In genomic region chr18:58176915-58177717, GRCh38 we compare ENCODE assay signal across 9 cellular contexts.
DNase-seq lines count a peak whose midpoint lies in the region; FAIRE-seq and TF ChIP-seq lines count a peak whose summit lies in the region.
"Had no signal": no experiment of that assay in that cellular context is flagged by ENCODE, and none has a peak within 500 bp of the region (broad histone marks: within the 10 kb centered on the region; RNA-seq: fewer than 3 reads in every experiment).

No MANE protein-coding gene starts in this region.

- FAIRE-seq in H54 (lab: Jason Lieb, UNC) (peak; percentile 90), small intestine (lab: Jason Lieb, UNC) (no peak)

- no peaks in the 10 kb centered on the region for H3K9me3 ChIP-seq in adipocyte (ENCODE audit: control insufficient read depth, low read length)
- no peaks in the 10 kb centered on the region for H3K9me3 ChIP-seq in hepatocyte (ENCODE audit: low read depth)
- no peaks in the 10 kb centered on the region for H3K9me3 ChIP-seq in small intestine (ENCODE audit: control insufficient read depth, low read depth)

- H3K27me3 ChIP-seq in adipocyte (replicated peaks; ENCODE audit: control insufficient read depth, insufficient read depth, low read length) (no peaks in the 10 kb centered on the region), hepatocyte (no peaks in the 10 kb centered on the region), small intestine (ENCODE audit: control insufficient read depth in 2 of 2, insufficient read depth in 2 of 2, low read length in 2 of 2) (no peaks in the 10 kb centered on the region)

- peak; percentile 30 for DNase-seq in H54 (ENCODE audit: insufficient read length, low spot score)
- peak; percentile 92 for DNase-seq in adipocyte (ENCODE audit: low read depth)
- peak; percentile 60 for DNase-seq in hepatocyte (ENCODE audit: low spot score)
- peak; percentile 62 for DNase-seq in small intestine
- DNase-seq in middle frontal gyrus (ENCODE audit: extremely low spot score, low spot score), result no peak
- no peak for DNase-seq in stimulated activated CD4-positive, alpha-beta T cell treated with anti-CD3 and anti-CD28 coated beads, Interleukin-4, amount 100 ng/mL, for 1 hour
- no peak for DNase-seq in SW480 (ENCODE audit: low spot score)
- no peak for DNase-seq in DMS153 treated with DMSO at 0.1 percent for 48 hours (lab: John Stamatoyannopoulos, UW; ENCODE audit: unreplicated experiment)
- DNase-seq: NCI-H1436 treated with DMSO at 0.1 percent for 48 hours had no signal

- H3K27ac ChIP-seq in hepatocyte (peak overlapping the region; percentile 66), small intestine (ENCODE audit: low read depth in 1 of 2, low read length in 1 of 2) (peak overlapping the region in 1 of 2 donors; percentile 13)

- H3K36me3 ChIP-seq in adipocyte (ENCODE audit: control insufficient read depth, insufficient read depth, low read length, severe bottlenecking) (no peaks in the 10 kb centered on the region), hepatocyte (replicated peaks; ENCODE audit: insufficient read depth, low read depth) (no peaks in the 10 kb centered on the region), small intestine (ENCODE audit: control insufficient read depth in 2 of 2, insufficient read depth in 2 of 2, low read length in 2 of 2) (no peaks in the 10 kb centered on the region)

- no peak for TF ChIP-seq CTCF in hepatocyte (IDR thresholded peaks at IDR 0.05; ENCODE audit: poor library complexity)

- H3K4me2 ChIP-seq in hepatocyte, result peak overlapping the region; percentile 63

- no peak overlapping the region for H2AFZ ChIP-seq in hepatocyte

- 67% methylated on average over 13 of the region's 13 CpGs for WGBS in hepatocyte (ENCODE audit: low lambda C conversion rate, missing lambda C conversion rate)
- WGBS in small intestine, 3 donors, result 40 to 60% (median 50%) methylated on average over 13 of the region's 13 CpGs

- H3K9ac ChIP-seq in adipocyte (ENCODE audit: low read length), result peak overlapping the region; percentile 70

- H3K4me1 ChIP-seq in adipocyte (ENCODE audit: control insufficient read depth, insufficient read depth, low read length) (peaks cover 26% of the 10 kb centered on the region), hepatocyte (ENCODE audit: insufficient read depth) (peaks cover 38% of the 10 kb centered on the region), small intestine (ENCODE audit: control insufficient read depth in 2 of 2, insufficient read depth in 1 of 2, low read depth in 1 of 2, low read length in 1 of 2) (peaks cover 6 to 14% of the 10 kb centered on the region in 2 donors)

- H3K4me3 ChIP-seq in adipocyte (ENCODE audit: low read length) (peak overlapping the region; percentile 57), hepatocyte (no peak overlapping the region), small intestine (ENCODE audit: low read depth in 1 of 2, low read length in 2 of 2) (no peak overlapping the region)

- peaks cover 79% of the 10 kb centered on the region for H3K79me2 ChIP-seq in hepatocyte

- no peak for TF ChIP-seq POLR2A in H54 (IDR thresholded peaks at IDR 0.05; ENCODE audit: low read depth, low read length)

- no peaks in the 10 kb centered on the region for H3K9me2 ChIP-seq in hepatocyte (replicated peaks; ENCODE audit: insufficient read depth)

- H4K20me1 ChIP-seq in hepatocyte (ENCODE audit: insufficient read depth, poor library complexity, severe bottlenecking), result no peaks in the 10 kb centered on the region

Comparison
In these comparisons a context has a peak if more than half of its experiments do, and no peak if none do; other contexts are left out.
1. DNase-seq: peak in H54 (single experiment), adipocyte (single experiment), hepatocyte (single experiment) and small intestine (single experiment); none in middle frontal gyrus (single experiment), stimulated activated CD4-positive, alpha-beta T cell treated with anti-CD3 and anti-CD28 coated beads, Interleukin-4, amount 100 ng/mL, for 1 hour (single experiment), SW480 (single experiment) and DMS153 treated with DMSO at 0.1 percent for 48 hours (single experiment).